Comparison of ENCODE assay signal across 8 cellular contexts in the genomic region with DNA sequence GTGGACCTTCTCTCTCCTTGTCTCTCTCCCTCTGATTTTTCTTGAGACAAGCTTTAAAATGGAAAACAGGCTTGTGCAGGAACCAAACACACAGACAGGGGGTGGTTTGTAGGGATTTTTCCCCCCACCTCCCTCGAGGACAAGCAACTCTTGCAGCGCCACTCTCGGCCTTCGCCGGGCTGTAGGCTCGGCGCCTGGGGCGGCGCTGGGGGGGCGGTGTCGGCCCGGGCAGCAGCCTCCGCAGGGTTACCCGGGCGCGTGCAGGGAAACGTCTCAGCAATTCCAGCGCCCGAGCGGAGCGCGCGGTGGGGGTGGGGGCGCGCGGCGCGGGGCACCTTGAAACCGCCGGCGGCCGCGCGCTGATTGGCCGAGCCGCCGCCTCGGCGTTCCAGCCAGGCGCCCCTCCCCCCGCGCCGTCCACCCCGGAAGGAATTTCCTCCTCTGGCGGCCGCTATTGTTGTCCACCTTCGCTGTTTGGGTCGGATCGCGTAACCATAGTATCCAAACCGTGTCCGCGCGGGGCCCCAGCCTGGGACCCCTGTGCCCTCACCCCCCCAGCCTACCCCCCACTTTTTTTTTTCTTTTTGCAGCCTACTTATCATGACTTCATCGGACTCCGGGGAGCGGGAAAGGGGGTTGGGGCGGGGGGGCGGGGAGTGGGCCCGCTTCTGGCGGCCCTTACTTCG. TPM values are rescaled to one million over a fixed set of nuclear protein-coding genes. Genes with fewer than 3 reads are reported as not detected.
DNase-seq lines count a peak whose midpoint lies in the region; ATAC-seq and TF ChIP-seq lines count a peak whose summit lies in the region.

No MANE protein-coding gene starts in this region.

- intact Hi-C loops in right lobe of liver (cut with DNase I): loop anchor here in 1 of 2 donors (5.0 to 10.0 kb wide), 3 partner anchors 81 to 363 kb away; partner anchors contain the start of gene SSBP3

- H3K9me3 ChIP-seq in right lobe of liver: no peaks in the 10 kb centered on the region

- H3K27me3 ChIP-seq in right lobe of liver: no peaks in the 10 kb centered on the region

- in situ Hi-C loops in GM13977 (cut with MboI; ENCODE audit: low pct_unique_long_range_greater_than_20kb, low sequenced_read_pairs, unreplicated experiment): loop anchor here (25.0 kb wide), 1 partner anchor 376 kb away; no protein-coding TSS in a partner anchor

- TF ChIP-seq CTCF in GM13977 (IDR thresholded peaks at IDR 0.05; ENCODE audit: extremely low read depth, insufficient read depth, missing control alignments): no peak
- peak in 2 of 4 donors; percentile 6 to 13 for TF ChIP-seq CTCF in right lobe of liver (IDR thresholded peaks at IDR 0.05)

- ATAC-seq in HG03354 (IDR thresholded peaks at IDR 0.05; ENCODE audit: poor library complexity, severe bottlenecking, unreplicated experiment) (peak; percentile 47), right lobe of liver (peak; percentile 71 to 84 (median 82)), GM18870 (IDR thresholded peaks at IDR 0.05; ENCODE audit: unreplicated experiment) (no peak)

- peak overlapping the region; percentile 60 to 86 (median 85) for H3K27ac ChIP-seq in right lobe of liver

- H3K4me1 ChIP-seq in right lobe of liver: peaks cover 0 to 19% (median 8%) of the 10 kb centered on the region in 4 donors

- WGBS in right lobe of liver (ENCODE audit: insufficient coverage, low coverage, low lambda C conversion rate, missing lambda C conversion rate): 0% methylated on average over 15 of the region's 62 CpGs

- DNase-seq in GM13977 (ENCODE audit: low spot score) (peak; percentile 90), NCI-H524 (lab: John Stamatoyannopoulos, UW) (peak; percentile 75 to 91), dermis blood vessel endothelial cell (peak; percentile 90), right lobe of liver (peak; percentile 91 to 95 (median 92))
- DNase-seq in activated CD4-positive, alpha-beta T cell treated with anti-CD3 and anti-CD28 coated beads, Interleukin-2, amount 50 U/mL, for 24 hours (ENCODE audit: low read depth in 1 of 2, low spot score in 1 of 2): peak; percentile 41 to 47
- peak; percentile 66 to 68 for DNase-seq in stimulated activated CD4-positive, alpha-beta T cell treated with anti-CD3 and anti-CD28 coated beads, Interleukin-2, amount 100 ng/mL, for 48 hours

- H3K4me3 ChIP-seq in right lobe of liver: peak overlapping the region; percentile 57 to 59 (median 57)

- TF ChIP-seq POLR2A in right lobe of liver (IDR thresholded peaks at IDR 0.05): no peak

- no peaks in the 10 kb centered on the region for H3K36me3 ChIP-seq in right lobe of liver

RNA-seq across cellular contexts. Expression of gene ACOT11, which starts 59.8 kb away (rescaled TPM):
- total RNA-seq in dermis blood vessel endothelial cell (1.0 and 3.0 TPM in 2 replicates), right lobe of liver (1 to 10 TPM in 2 of 6 experiments, under 1 TPM in 4; 0.50 to 1.3 (median 0.84) TPM)
